In genomic region chr1:23889074-23889473, GRCh38 we compare ENCODE assay signal across 22 cellular contexts. TPM values are rescaled to one million over a fixed set of nuclear protein-coding genes. Genes with fewer than 3 reads are reported as not detected.
DNase-seq lines count a peak whose midpoint lies in the region; ATAC-seq, FAIRE-seq and TF ChIP-seq lines count a peak whose summit lies in the region.
"Had no signal": no experiment of that assay in that cellular context is flagged by ENCODE, and none has a peak within 500 bp of the region (broad histone marks: within the 10 kb centered on the region; RNA-seq: fewer than 3 reads in every experiment).

No MANE protein-coding gene starts in this region.

- POLR2A ChIA-PET in OCI-LY7 (lab: Charles Lee), result interaction anchor here (0.6 to 1.9 kb wide), 5 partner anchors 17 to 66 kb away, joined by 3 to 9 read pairs (median 5); no protein-coding TSS in a partner anchor
- POLR2A ChIA-PET in activated CD4-positive, alpha-beta memory T cell treated with anti-CD3 and anti-CD28 coated beads for 36 hours (lab: Charles Lee), result no interaction called here

- CTCF ChIA-PET in OCI-LY7 (lab: Charles Lee; ENCODE audit: unreplicated experiment), result no interaction called here
- CTCF ChIA-PET in activated CD4-positive, alpha-beta memory T cell treated with anti-CD3 and anti-CD28 coated beads for 36 hours (lab: Charles Lee), result no interaction called here

- H3K27ac ChIP-seq in OCI-LY7 (ENCODE audit: low read depth, low read length, poor library complexity, severe bottlenecking), result peak overlapping the region; percentile 67
- H3K27ac ChIP-seq: coronary artery had no signal

- H3K9me3 ChIP-seq in OCI-LY7 (ENCODE audit: low read length), result no peaks in the 10 kb centered on the region

- H3K27me3 Mint-ChIP-seq in activated CD4-positive, alpha-beta memory T cell treated with anti-CD3 and anti-CD28 coated beads for 36 hours, result no peaks in the 10 kb centered on the region
- H3K27me3 Mint-ChIP-seq: activated naive CD8-positive, alpha-beta T cell had no signal

- H3K4me1 Mint-ChIP-seq in activated CD4-positive, alpha-beta memory T cell treated with anti-CD3 and anti-CD28 coated beads for 36 hours (ENCODE audit: low read depth), result no peaks in the 10 kb centered on the region
- H3K4me1 Mint-ChIP-seq: activated CD4-positive, alpha-beta T cell treated with anti-CD3 and anti-CD28 coated beads, Interleukin-2, amount 10 ng/mL, durations not matched to agents 7 days and 5 days; H9 had no signal

- DNase-seq in GM19239 (ENCODE audit: insufficient read length, low spot score), result no peak
- peak; percentile 54 for DNase-seq in OCI-LY7 (ENCODE audit: low spot score)
- DNase-seq in pons (ENCODE audit: low spot score), result no peak
- no peak for DNase-seq in NCI-H1417 treated with DMSO at 0.1 percent for 48 hours (lab: John Stamatoyannopoulos, UW)
- DNase-seq in activated CD4-positive, alpha-beta memory T cell treated with anti-CD3 and anti-CD28 coated beads for 36 hours, result no peak
- DNase-seq: activated CD4-positive, alpha-beta T cell treated with anti-CD3 and anti-CD28 coated beads, Interleukin-2, amount 10 ng/mL, durations not matched to agents 7 days and 5 days; activated T-cell treated with anti-CD3 and anti-CD28 coated beads, Interleukin-2, amount 50 U/mL, for 4 hours; H9; NCI-H1092; NCI-H2171; NCI-H748 treated with DMSO at 0.1 percent for 48 hours had no signal

- TF ChIP-seq CTCF in OCI-LY7 (conservative IDR thresholded peaks at IDR 0.05; ENCODE audit: low read length), result no peak

- H3K4me3 Mint-ChIP-seq in activated CD4-positive, alpha-beta memory T cell treated with anti-CD3 and anti-CD28 coated beads for 36 hours, result no peak overlapping the region
- H3K4me3 Mint-ChIP-seq: activated CD4-positive, alpha-beta T cell treated with anti-CD3 and anti-CD28 coated beads, Interleukin-2, amount 10 ng/mL, durations not matched to agents 7 days and 5 days; activated naive CD8-positive, alpha-beta T cell; activated T-cell treated with anti-CD3 and anti-CD28 coated beads, Interleukin-2, amount 50 U/mL, for 4 hours; H9; neural crest cell had no signal

- no peaks in the 10 kb centered on the region for H3K9me2 ChIP-seq in OCI-LY7 (ENCODE audit: insufficient read depth, low read length)

- peak overlapping the region; percentile 18 for H3K4me3 ChIP-seq in OCI-LY7 (ENCODE audit: low read depth, low read length, poor library complexity, severe bottlenecking)
- H3K4me3 ChIP-seq: coronary artery, smooth muscle cell had no signal

- peaks cover 37% of the 10 kb centered on the region for H3K4me1 ChIP-seq in OCI-LY7 (ENCODE audit: insufficient read depth, low read length, poor library complexity, severe bottlenecking)

- H3K79me2 ChIP-seq in OCI-LY7 (ENCODE audit: insufficient read depth, low read depth, low read length), result peaks cover 19% of the 10 kb centered on the region; the same call in 1 of the 2 replicates

- no peaks in the 10 kb centered on the region for H4K20me1 ChIP-seq in OCI-LY7 (ENCODE audit: insufficient read depth, low read length)

- H3K36me3 Mint-ChIP-seq in activated CD4-positive, alpha-beta memory T cell treated with anti-CD3 and anti-CD28 coated beads for 36 hours, result no peaks in the 10 kb centered on the region
- H3K36me3 Mint-ChIP-seq: activated naive CD8-positive, alpha-beta T cell had no signal

- peaks cover 36% of the 10 kb centered on the region for H3K36me3 ChIP-seq in OCI-LY7 (ENCODE audit: insufficient read depth, low read length)

- peak; percentile 94 for FAIRE-seq in GM19239 (lab: Jason Lieb, UNC)
- FAIRE-seq: G401.6, RCC 7860, TTC549 had no signal

- no peaks in the 10 kb centered on the region for H3K9me3 Mint-ChIP-seq in activated CD4-positive, alpha-beta memory T cell treated with anti-CD3 and anti-CD28 coated beads for 36 hours
- H3K9me3 Mint-ChIP-seq: activated CD4-positive, alpha-beta T cell treated with anti-CD3 and anti-CD28 coated beads, Interleukin-2, amount 10 ng/mL, durations not matched to agents 7 days and 5 days; activated T-cell treated with anti-CD3 and anti-CD28 coated beads, Interleukin-2, amount 50 U/mL, for 4 hours; H9; neural crest cell had no signal

- H3K27ac Mint-ChIP-seq in activated CD4-positive, alpha-beta memory T cell treated with anti-CD3 and anti-CD28 coated beads for 36 hours, result no peak overlapping the region
- H3K27ac Mint-ChIP-seq: activated CD4-positive, alpha-beta T cell treated with anti-CD3 and anti-CD28 coated beads, Interleukin-2, amount 10 ng/mL, durations not matched to agents 7 days and 5 days; activated naive CD8-positive, alpha-beta T cell; H9 had no signal

- no TSS peak for BruUV-seq in OCI-LY7 (replicated peaks; lab: Mats Ljungman, UMichigan)

- no peak overlapping the region for H2AFZ ChIP-seq in OCI-LY7 (ENCODE audit: low read length)

- peak overlapping the region; percentile 65 for H3K4me2 ChIP-seq in OCI-LY7 (ENCODE audit: low read length)
- H3K4me2 ChIP-seq: smooth muscle cell had no signal

- ATAC-seq in HG02840 (IDR thresholded peaks at IDR 0.05; ENCODE audit: low FRiP score, unreplicated experiment) (peak; percentile 59), HG02763 (IDR thresholded peaks at IDR 0.05; ENCODE audit: unreplicated experiment) (no peak)
- ATAC-seq: activated T-cell treated with anti-CD3 and anti-CD28 coated beads, Interleukin-2, amount 50 U/mL, for 4 hours had no signal

- intact Hi-C loops in OCI-LY7 (cut with micrococcal nuclease; ENCODE audit: unreplicated experiment), result loop anchor here (2.0 kb wide), 1 partner anchor 20 kb away; no protein-coding TSS in a partner anchor
- intact Hi-C loops in activated CD4-positive, alpha-beta memory T cell treated with anti-CD3 and anti-CD28 coated beads for 36 hours (cut with micrococcal nuclease), result no loop called here

RNA-seq across cellular contexts. Expression of gene FUCA1, which starts 21.0 kb away (rescaled TPM):
- 9.1 and 9.3 TPM in 2 replicates for total RNA-seq in OCI-LY7 (2014; rRNA removed; shearing (Covaris generic))
- 9.3 and 9.9 TPM in 2 replicates for total RNA-seq in OCI-LY7 (2022)
- 1 to 10 TPM; 5.3 to 5.4 TPM for total RNA-seq in activated CD4-positive, alpha-beta memory T cell treated with anti-CD3 and anti-CD28 coated beads for 36 hours

RNA-seq across cellular contexts. Expression of gene CNR2, which starts 24.1 kb away (rescaled TPM):
- 11.2 and 14.1 TPM in 2 replicates for total RNA-seq in OCI-LY7 (2014; rRNA removed; shearing (Covaris generic))
- 13.2 and 17.0 TPM in 2 replicates for total RNA-seq in OCI-LY7 (2022)
- total RNA-seq in activated CD4-positive, alpha-beta memory T cell treated with anti-CD3 and anti-CD28 coated beads for 36 hours, result not detected
- total RNA-seq: fibroblast of villous mesenchyme, H9, neural crest cell, pulmonary artery endothelial cell, smooth muscle cell had no signal

Comparison
In these comparisons a context has a peak if more than half of its experiments do, and no peak if none do; other contexts are left out.
1. RNA of gene CNR2, which starts 24.1 kb away (total RNA-seq): 11.2 to 17.0 TPM in OCI-LY7; not detected in activated CD4-positive, alpha-beta memory T cell treated with anti-CD3 and anti-CD28 coated beads for 36 hours; every median in the first group is over 10 times any median in the second.